Comparison of ENCODE assay signal across 8 cellular contexts in the genomic region with DNA sequence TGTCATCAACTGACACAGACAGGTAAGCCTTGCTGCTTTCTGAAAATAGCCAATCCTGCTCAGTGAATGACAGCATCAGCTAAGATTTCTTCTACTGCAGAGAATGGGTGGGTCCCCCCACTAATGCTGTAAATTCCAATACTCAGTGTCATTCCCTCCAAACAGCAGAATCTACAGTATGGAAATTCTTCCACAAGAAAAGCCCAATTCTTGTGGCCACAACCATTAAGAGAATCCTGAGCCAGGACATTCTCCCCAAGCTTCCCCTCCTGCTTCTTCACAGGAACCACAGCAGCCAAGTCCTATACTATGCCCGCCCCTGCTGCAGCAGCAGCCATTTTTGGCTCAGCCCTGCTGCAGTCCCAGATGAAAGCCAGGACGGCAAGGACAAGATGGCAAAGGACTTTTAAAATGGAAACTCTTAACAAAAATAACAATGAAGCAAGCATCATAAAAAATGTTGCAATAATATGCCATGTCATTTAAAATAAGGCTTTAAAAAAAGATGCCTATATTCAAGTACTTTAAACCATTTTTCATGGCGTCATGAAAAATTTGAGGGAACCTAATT. TPM values are rescaled to one million over a fixed set of nuclear protein-coding genes. Genes with fewer than 3 reads are reported as not detected.
A peak's percentile ranks its signal among the peaks of the same experiment; 100 is the strongest.
DNase-seq lines count a peak whose midpoint lies in the region; ATAC-seq, FAIRE-seq and TF ChIP-seq lines count a peak whose summit lies in the region.

No MANE protein-coding gene starts in this region.

- no peak for FAIRE-seq in urothelium cell line (lab: Jason Lieb, UNC)

- no peak overlapping the region for H3K4me3 Mint-ChIP-seq in activated CD8-positive, alpha-beta memory T cell treated with anti-CD3 and anti-CD28 coated beads, Interleukin-2, amount 10 ng/mL, durations not matched to agents 7 days and 5 days

- H3K4me3 ChIP-seq in colonic mucosa (no peak overlapping the region), prostate gland (no peak overlapping the region)

- peak overlapping the region; percentile 25 for H3K27ac Mint-ChIP-seq in activated CD8-positive, alpha-beta memory T cell treated with anti-CD3 and anti-CD28 coated beads, Interleukin-2, amount 10 ng/mL, durations not matched to agents 7 days and 5 days

- no peaks in the 10 kb centered on the region for H3K9me3 ChIP-seq in colonic mucosa
- no peaks in the 10 kb centered on the region for H3K9me3 ChIP-seq in prostate gland

- H3K9ac ChIP-seq in colonic mucosa (ENCODE audit: low read depth in 2 of 2, low read length in 2 of 2), result peak overlapping the region in 1 of 2 donors; percentile 4

- peaks cover 9% of the 10 kb centered on the region for H3K36me3 Mint-ChIP-seq in activated CD8-positive, alpha-beta memory T cell treated with anti-CD3 and anti-CD28 coated beads, Interleukin-2, amount 10 ng/mL, durations not matched to agents 7 days and 5 days

- ATAC-seq in activated CD8-positive, alpha-beta memory T cell treated with anti-CD3 and anti-CD28 coated beads, Interleukin-2, amount 10 ng/mL, durations not matched to agents 7 days and 5 days, result no peak
- ATAC-seq in stimulated activated naive CD8-positive, alpha-beta T cell treated with anti-CD3 and anti-CD28 coated beads, Interleukin-15, Interleukin-2, amounts not matched to agents 100 U/mL and 50 U/mL, for 24 hours, result no peak

- H3K4me1 Mint-ChIP-seq in activated CD8-positive, alpha-beta memory T cell treated with anti-CD3 and anti-CD28 coated beads, Interleukin-2, amount 10 ng/mL, durations not matched to agents 7 days and 5 days, result no peaks in the 10 kb centered on the region

- H3K27ac ChIP-seq in colonic mucosa (peak overlapping the region; percentile 17), prostate gland (peak overlapping the region in 1 of 2 donors; percentile 40)

- no peak for DNase-seq in activated CD8-positive, alpha-beta memory T cell treated with anti-CD3 and anti-CD28 coated beads, Interleukin-2, amount 10 ng/mL, durations not matched to agents 7 days and 5 days
- no peak for DNase-seq in activated CD8-positive, alpha-beta memory T cell treated with anti-CD3 and anti-CD28 coated beads, Interleukin-2, amount 50 U/mL, for 48 hours
- no peak for DNase-seq in colonic mucosa
- peak; percentile 28 for DNase-seq in medulla oblongata (ENCODE audit: extremely low spot score)
- DNase-seq in urothelium cell line (ENCODE audit: low spot score), result peak; percentile 71
- no peak for DNase-seq in prostate gland (ENCODE audit: low spot score)
- no peak for DNase-seq in SKM-1 treated with dmso at 0.1 percent for 144 hours (lab: John Stamatoyannopoulos, UW; ENCODE audit: unreplicated experiment)
- no peak for DNase-seq in stimulated activated naive CD8-positive, alpha-beta T cell treated with anti-CD3 and anti-CD28 coated beads, Interleukin-15, Interleukin-2, amounts not matched to agents 100 U/mL and 50 U/mL, for 24 hours

- TF ChIP-seq CTCF in colonic mucosa (IDR thresholded peaks at IDR 0.05) (no peak), prostate gland (IDR thresholded peaks at IDR 0.05) (no peak)

- H3K9me3 Mint-ChIP-seq in activated CD8-positive, alpha-beta memory T cell treated with anti-CD3 and anti-CD28 coated beads, Interleukin-2, amount 10 ng/mL, durations not matched to agents 7 days and 5 days (ENCODE audit: low read depth), result no peaks in the 10 kb centered on the region

- no peak for TF ChIP-seq POLR2A in prostate gland (IDR thresholded peaks at IDR 0.05)

- no peaks in the 10 kb centered on the region for H3K27me3 Mint-ChIP-seq in activated CD8-positive, alpha-beta memory T cell treated with anti-CD3 and anti-CD28 coated beads, Interleukin-2, amount 10 ng/mL, durations not matched to agents 7 days and 5 days

- H3K4me1 ChIP-seq in colonic mucosa (no peaks in the 10 kb centered on the region), prostate gland (replicated peaks) (peaks cover 4% of the 10 kb centered on the region)

- H3K36me3 ChIP-seq in colonic mucosa (no peaks in the 10 kb centered on the region), prostate gland (no peaks in the 10 kb centered on the region)

- CTCF ChIA-PET in activated CD8-positive, alpha-beta memory T cell treated with anti-CD3 and anti-CD28 coated beads, Interleukin-2, amount 10 ng/mL, durations not matched to agents 7 days and 5 days (lab: Charles Lee), result no interaction called here

- WGBS in prostate gland, result 48% methylated on average over 3 of the region's 3 CpGs

- H3K27me3 ChIP-seq in colonic mucosa (no peaks in the 10 kb centered on the region), prostate gland (replicated peaks; ENCODE audit: insufficient read depth) (no peaks in the 10 kb centered on the region)

- intact Hi-C loops in colonic mucosa (cut with DNase I), result no loop called here
- intact Hi-C loops in prostate gland (cut with DNase I), result no loop called here

RNA-seq across cellular contexts. Expression of a gene that starts 26.8 kb away (rescaled TPM):
- total RNA-seq in activated CD8-positive, alpha-beta memory T cell treated with anti-CD3 and anti-CD28 coated beads, Interleukin-2, amount 10 ng/mL, durations not matched to agents 7 days and 5 days, result 10 to 100 TPM; 56.7 to 64.3 TPM
- total RNA-seq in colonic mucosa (10 to 100 TPM; 70.3 to 70.5 TPM), prostate gland (10 to 100 TPM; 28.3 to 81.1 TPM)

Comparison
In these comparisons a context has a peak if more than half of its experiments do, and no peak if none do; other contexts are left out.
1. DNase-seq: peak in medulla oblongata (single experiment) and urothelium cell line (single experiment); none in activated CD8-positive, alpha-beta memory T cell treated with anti-CD3 and anti-CD28 coated beads, Interleukin-2, amount 10 ng/mL, durations not matched to agents 7 days and 5 days (single experiment), activated CD8-positive, alpha-beta memory T cell treated with anti-CD3 and anti-CD28 coated beads, Interleukin-2, amount 50 U/mL, for 48 hours (single experiment), colonic mucosa (single experiment), prostate gland (single experiment), SKM-1 treated with dmso at 0.1 percent for 144 hours (single experiment) and stimulated activated naive CD8-positive, alpha-beta T cell treated with anti-CD3 and anti-CD28 coated beads, Interleukin-15, Interleukin-2, amounts not matched to agents 100 U/mL and 50 U/mL, for 24 hours (single experiment).